ENCODE assay signal across 15 cellular contexts in the genomic region with DNA sequence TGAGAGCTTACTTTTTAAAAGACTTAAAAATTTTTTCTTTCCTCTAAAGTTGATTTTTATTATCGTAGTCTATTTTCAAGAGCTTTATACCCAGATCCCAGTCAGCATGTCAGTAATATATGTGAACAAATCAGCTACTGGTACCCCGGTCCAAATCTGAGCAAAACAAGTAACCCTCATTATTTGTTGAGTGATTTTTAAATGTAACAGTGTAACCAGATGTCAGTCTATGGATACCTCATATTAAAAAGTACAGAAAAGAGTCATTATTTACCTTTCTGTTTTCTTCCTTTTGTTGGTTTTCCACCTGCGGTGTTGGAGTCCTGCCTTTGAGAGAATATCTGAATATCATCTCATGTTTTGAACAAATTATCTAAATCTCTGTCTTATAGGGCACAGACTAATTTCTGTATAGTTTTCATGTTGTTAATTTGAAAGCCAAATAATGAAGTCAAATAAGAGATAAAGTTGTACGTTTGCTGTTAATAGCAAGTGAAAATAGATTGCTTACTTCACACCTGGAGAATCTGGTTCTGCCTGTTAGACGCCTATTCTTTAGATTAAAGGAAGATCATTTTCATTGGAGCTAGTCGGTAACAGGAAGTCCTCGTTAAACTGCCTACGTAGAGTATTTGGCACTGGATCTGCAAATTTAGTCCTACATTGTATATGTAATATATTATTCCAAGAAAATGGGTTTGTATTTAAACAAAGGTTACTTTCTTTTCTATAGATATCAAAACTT. TPM values are rescaled to one million over a fixed set of nuclear protein-coding genes. Genes with fewer than 3 reads are reported as not detected.
DNase-seq lines count a peak whose midpoint lies in the region; ATAC-seq and TF ChIP-seq lines count a peak whose summit lies in the region.
"Had no signal": no experiment of that assay in that cellular context is flagged by ENCODE, and none has a peak within 500 bp of the region (broad histone marks: within the 10 kb centered on the region; RNA-seq: fewer than 3 reads in every experiment).

A gene with protein sequence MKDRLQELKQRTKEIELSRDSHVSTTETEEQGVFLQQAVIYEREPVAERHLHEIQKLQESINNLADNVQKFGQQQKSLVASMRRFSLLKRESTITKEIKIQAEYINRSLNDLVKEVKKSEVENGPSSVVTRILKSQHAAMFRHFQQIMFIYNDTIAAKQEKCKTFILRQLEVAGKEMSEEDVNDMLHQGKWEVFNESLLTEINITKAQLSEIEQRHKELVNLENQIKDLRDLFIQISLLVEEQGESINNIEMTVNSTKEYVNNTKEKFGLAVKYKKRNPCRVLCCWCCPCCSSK (minus strand): TSS at position 505 of the 745 bp plus-strand sequence. CDS start 13,328 bp downstream, outside the sequence.

- H3K27ac Mint-ChIP-seq in activated T-cell treated with anti-CD3 and anti-CD28 coated beads, Interleukin-2, amount 50 U/mL, for 24 hours = no peak within 1 kb of the TSS
- H3K27ac Mint-ChIP-seq: CD8-positive, alpha-beta T cell had no signal

- no peaks in the 10 kb centered on the region for H3K4me1 Mint-ChIP-seq in activated T-cell treated with anti-CD3 and anti-CD28 coated beads, Interleukin-2, amount 50 U/mL, for 24 hours (ENCODE audit: low read depth)

- H3K9me3 Mint-ChIP-seq in activated T-cell treated with anti-CD3 and anti-CD28 coated beads, Interleukin-2, amount 50 U/mL, for 24 hours = no peaks in the 10 kb centered on the region
- H3K9me3 Mint-ChIP-seq: CD8-positive, alpha-beta T cell had no signal

- H3K36me3 Mint-ChIP-seq in activated T-cell treated with anti-CD3 and anti-CD28 coated beads, Interleukin-2, amount 50 U/mL, for 24 hours (ENCODE audit: low read depth) = peaks cover 5% of the 10 kb centered on the region

- H3K79me2 ChIP-seq in smooth muscle cell (ENCODE audit: low read depth) = peaks cover 4% of the 10 kb centered on the region

- no peaks in the 10 kb centered on the region for H3F3A ChIP-seq in smooth muscle cell (ENCODE audit: low read depth)

- DNase-seq in LoVo (ENCODE audit: low spot score) (peak; percentile 74), NCI-H510A treated with DMSO at 0.1 percent for 48 hours (lab: John Stamatoyannopoulos, UW) (peak; percentile 73), foreskin keratinocyte (peak; percentile 51 to 72), smooth muscle cell (lab: John Stamatoyannopoulos, UW; ENCODE audit: unreplicated experiment) (no peak)
- no peak for DNase-seq in activated T-cell treated with anti-CD3 and anti-CD28 coated beads, Interleukin-2, amount 50 U/mL, for 24 hours
- DNase-seq: activated CD4-positive, alpha-beta T cell treated with anti-CD3 and anti-CD28 coated beads for 1 hour; activated effector memory CD4-positive, alpha-beta T cell treated with anti-CD3 and anti-CD28 coated beads, Interleukin-2, amount 50 U/mL, for 16 hours; CD8-positive, alpha-beta T cell; midbrain; MV-4-11 had no signal

- H4K20me1 ChIP-seq in smooth muscle cell (ENCODE audit: low read depth) = no peaks in the 10 kb centered on the region

- peak within 1 kb of the TSS; percentile 9 for H3K4me2 ChIP-seq in smooth muscle cell

- WGBS in smooth muscle cell (ENCODE audit: low lambda C conversion rate) = 75% methylated on average over 8 of the region's 8 CpGs

- H3K4me1 ChIP-seq in foreskin keratinocyte (peaks cover 7% of the 10 kb centered on the region), smooth muscle cell (ENCODE audit: low read depth) (no peaks in the 10 kb centered on the region)

- no peak within 1 kb of the TSS for H2AFZ ChIP-seq in smooth muscle cell (ENCODE audit: low read depth)

- no peak within 1 kb of the TSS for H3K9ac ChIP-seq in smooth muscle cell (ENCODE audit: low read depth)

- H3K27ac ChIP-seq in foreskin keratinocyte = peak within 1 kb of the TSS; percentile 1
- peak within 1 kb of the TSS; percentile 31 for H3K27ac ChIP-seq in smooth muscle cell (ENCODE audit: low read depth)

- H3K36me3 ChIP-seq in smooth muscle cell (ENCODE audit: low read depth) = no peaks in the 10 kb centered on the region

- H3K4me3 Mint-ChIP-seq in activated T-cell treated with anti-CD3 and anti-CD28 coated beads, Interleukin-2, amount 50 U/mL, for 24 hours = no peak within 1 kb of the TSS
- H3K4me3 Mint-ChIP-seq: CD8-positive, alpha-beta T cell had no signal

- ATAC-seq in foreskin keratinocyte = peak; percentile 93
- ATAC-seq in HG02973 (IDR thresholded peaks at IDR 0.05; ENCODE audit: unreplicated experiment) = no peak
- no peak for ATAC-seq in HG03135 (IDR thresholded peaks at IDR 0.05; ENCODE audit: unreplicated experiment)
- ATAC-seq: CD8-positive, alpha-beta T cell had no signal

- TF ChIP-seq CTCF in foreskin keratinocyte (conservative IDR thresholded peaks at IDR 0.05) = no peak
- no peak for TF ChIP-seq CTCF in smooth muscle cell (IDR thresholded peaks at IDR 0.05; ENCODE audit: borderline replicate concordance, insufficient read depth, poor library complexity, severe bottlenecking)

- H3K4me3 ChIP-seq in smooth muscle cell = peak within 1 kb of the TSS; percentile 23

- no peaks in the 10 kb centered on the region for H3K9me3 ChIP-seq in smooth muscle cell (replicated peaks; ENCODE audit: low read depth)

- H3K27me3 Mint-ChIP-seq in activated T-cell treated with anti-CD3 and anti-CD28 coated beads, Interleukin-2, amount 50 U/mL, for 24 hours = no peaks in the 10 kb centered on the region

- H3K27me3 ChIP-seq in foreskin keratinocyte = no peaks in the 10 kb centered on the region
- no peaks in the 10 kb centered on the region for H3K27me3 ChIP-seq in smooth muscle cell (ENCODE audit: low read depth)

RNA-seq across cellular contexts. Expression of the gene that starts here (rescaled TPM):
- total RNA-seq in foreskin keratinocyte (0.18 TPM in 1 of 2 replicates, not detected in the other), smooth muscle cell (0.94 TPM in 1 of 2 replicates, not detected in the other)
- polyA plus RNA-seq in foreskin keratinocyte (0.03 and 0.07 TPM in 2 replicates), smooth muscle cell (0.23 TPM in 1 of 2 replicates, not detected in the other)
- total RNA-seq: CD8-positive, alpha-beta T cell; epithelial cell of proximal tubule; pulmonary artery endothelial cell; subcutaneous adipose tissue had no signal

Comparison
In these comparisons a context has a peak if more than half of its experiments do, and no peak if none do; other contexts are left out.
1. Peak in DNase-seq, ATAC-seq and H3K27ac ChIP-seq in foreskin keratinocyte; RNA of the gene not detected or under 1 TPM.
2. DNase-seq: peak in LoVo (single experiment) and NCI-H510A treated with DMSO at 0.1 percent for 48 hours (single experiment); none in smooth muscle cell (single experiment) and activated T-cell treated with anti-CD3 and anti-CD28 coated beads, Interleukin-2, amount 50 U/mL, for 24 hours (single experiment).